20 cellular contexts compared by ENCODE assay signal in genomic region chr12:93954160-93955112, GRCh38.
DNase-seq lines count a peak whose midpoint lies in the region; ATAC-seq, FAIRE-seq and TF ChIP-seq lines count a peak whose summit lies in the region.
"Had no signal": no experiment of that assay in that cellular context is flagged by ENCODE, and none has a peak within 500 bp of the region (broad histone marks: within the 10 kb centered on the region; RNA-seq: fewer than 3 reads in every experiment).

No MANE protein-coding gene starts in this region.

- POLR2A ChIA-PET in activated CD4-positive, alpha-beta memory T cell treated with anti-CD3 and anti-CD28 coated beads for 36 hours (lab: Charles Lee) = no interaction called here

- H3K36me3 ChIP-seq in astrocyte (ENCODE audit: insufficient read depth, low read length) = no peaks in the 10 kb centered on the region
- H3K36me3 ChIP-seq in sigmoid colon = no peaks in the 10 kb centered on the region

- ATAC-seq in left cardiac atrium = peak; percentile 87 to 96
- ATAC-seq: stimulated activated naive CD8-positive, alpha-beta T cell treated with anti-CD3 and anti-CD28 coated beads, Interleukin-15, Interleukin-2, amounts not matched to agents 100 U/mL and 50 U/mL, for 24 hours had no signal

- DNase-seq in AG10803 (ENCODE audit: low read depth) (peak; percentile 78), astrocyte (ENCODE audit: low read depth) (no peak), left cardiac atrium (peak; percentile 58), sigmoid colon (peak; percentile 82), immature natural killer cell (no peak), NCI-H1105 (lab: John Stamatoyannopoulos, UW) (no peak)
- DNase-seq in stimulated activated CD4-positive, alpha-beta T cell treated with anti-CD3 and anti-CD28 coated beads, Interleukin-1b, Interleukin-23, amount 100 ng/mL, for 48 hours = no peak
- DNase-seq in activated CD4-positive, alpha-beta memory T cell treated with anti-CD3 and anti-CD28 coated beads for 36 hours = no peak
- DNase-seq: activated CD4-positive, alpha-beta memory T cell treated with anti-CD3 and anti-CD28 coated beads, Interleukin-2, amount 10 ng/mL, durations not matched to agents 7 days and 5 days; activated naive CD8-positive, alpha-beta T cell treated with anti-CD3 and anti-CD28 coated beads for 36 hours; activated T-cell treated with anti-CD3 and anti-CD28 coated beads, Interleukin-2, amount 50 U/mL, for 48 hours; Caco-2; MV-4-11; NCI-H748 treated with DMSO at 0.1 percent for 48 hours; stimulated activated naive CD8-positive, alpha-beta T cell treated with anti-CD3 and anti-CD28 coated beads, Interleukin-15, Interleukin-2, amounts not matched to agents 100 U/mL and 50 U/mL, for 24 hours had no signal

- H3K27ac ChIP-seq in astrocyte (ENCODE audit: low read depth, low read length) (no peak overlapping the region), sigmoid colon (peak overlapping the region in 1 of 4 donors; percentile 28)
- H3K27ac ChIP-seq: parathyroid adenoma had no signal

- H3K36me3 Mint-ChIP-seq in astrocyte (ENCODE audit: low read depth, unreplicated experiment) (no peaks in the 10 kb centered on the region), immature natural killer cell (peaks cover 0 to 5% (median 4%) of the 10 kb centered on the region in 3 donors)
- H3K36me3 Mint-ChIP-seq in activated CD4-positive, alpha-beta memory T cell treated with anti-CD3 and anti-CD28 coated beads for 36 hours = no peaks in the 10 kb centered on the region
- H3K36me3 Mint-ChIP-seq: activated naive CD8-positive, alpha-beta T cell treated with anti-CD3 and anti-CD28 coated beads for 36 hours had no signal

- H3K4me1 Mint-ChIP-seq in astrocyte (ENCODE audit: low read depth, unreplicated experiment) (no peaks in the 10 kb centered on the region), immature natural killer cell (peaks cover 0 to 2% of the 10 kb centered on the region in 2 donors)
- no peaks in the 10 kb centered on the region for H3K4me1 Mint-ChIP-seq in activated CD4-positive, alpha-beta memory T cell treated with anti-CD3 and anti-CD28 coated beads for 36 hours (ENCODE audit: low read depth)
- H3K4me1 Mint-ChIP-seq: central memory CD8-positive, alpha-beta T cell had no signal

- H3K27me3 Mint-ChIP-seq in astrocyte (ENCODE audit: low read depth, unreplicated experiment) (no peaks in the 10 kb centered on the region), immature natural killer cell (ENCODE audit: low read depth in 3 of 3) (peaks cover 0 to 2% (median 1%) of the 10 kb centered on the region in 3 donors)
- H3K27me3 Mint-ChIP-seq in activated CD4-positive, alpha-beta memory T cell treated with anti-CD3 and anti-CD28 coated beads for 36 hours = no peaks in the 10 kb centered on the region

- H3K27me3 ChIP-seq in astrocyte (ENCODE audit: insufficient read depth, low read length) = no peaks in the 10 kb centered on the region
- H3K27me3 ChIP-seq in sigmoid colon = no peaks in the 10 kb centered on the region

- H3K9me3 Mint-ChIP-seq in astrocyte (ENCODE audit: unreplicated experiment) = peaks cover 15% of the 10 kb centered on the region
- H3K9me3 Mint-ChIP-seq in immature natural killer cell = peaks cover 0 to 4% (median 0%) of the 10 kb centered on the region in 6 donors
- peaks cover 8% of the 10 kb centered on the region for H3K9me3 Mint-ChIP-seq in activated CD4-positive, alpha-beta memory T cell treated with anti-CD3 and anti-CD28 coated beads for 36 hours
- H3K9me3 Mint-ChIP-seq: central memory CD8-positive, alpha-beta T cell had no signal

- H3K4me2 ChIP-seq in astrocyte (ENCODE audit: low read length) = no peak overlapping the region

- no peak for TF ChIP-seq POLR2A in sigmoid colon (IDR thresholded peaks at IDR 0.05)

- H3K9me3 ChIP-seq in astrocyte (ENCODE audit: insufficient read depth, low read depth, low read length) (no peaks in the 10 kb centered on the region), sigmoid colon (no peaks in the 10 kb centered on the region)

- no peak overlapping the region for H3K9ac ChIP-seq in astrocyte (ENCODE audit: low read length)
- H3K9ac ChIP-seq: parathyroid adenoma had no signal

- WGBS in sigmoid colon, 2 donors = 75 to 83% methylated on average over 9 of the region's 9 CpGs

- H3K4me3 Mint-ChIP-seq in astrocyte (ENCODE audit: unreplicated experiment) = no peak overlapping the region
- H3K4me3 Mint-ChIP-seq in immature natural killer cell = no peak overlapping the region
- H3K4me3 Mint-ChIP-seq in activated CD4-positive, alpha-beta memory T cell treated with anti-CD3 and anti-CD28 coated beads for 36 hours = no peak overlapping the region
- H3K4me3 Mint-ChIP-seq: activated CD4-positive, alpha-beta memory T cell treated with anti-CD3 and anti-CD28 coated beads, Interleukin-2, amount 10 ng/mL, durations not matched to agents 7 days and 5 days; activated naive CD8-positive, alpha-beta T cell treated with anti-CD3 and anti-CD28 coated beads for 36 hours; central memory CD8-positive, alpha-beta T cell had no signal

- TF ChIP-seq EP300 in sigmoid colon (IDR thresholded peaks at IDR 0.05) = no peak

- H3K4me1 ChIP-seq in astrocyte (ENCODE audit: insufficient read depth, low read length) (no peaks in the 10 kb centered on the region), sigmoid colon (no peaks in the 10 kb centered on the region)
- H3K4me1 ChIP-seq: Caco-2, parathyroid adenoma had no signal

- FAIRE-seq in astrocyte (lab: Jason Lieb, UNC) = peak; percentile 50
- FAIRE-seq: islet of Langerhans, TTC549, urothelium cell line had no signal

- no peaks in the 10 kb centered on the region for H3K79me2 ChIP-seq in astrocyte (ENCODE audit: insufficient read depth, low read length)
- H3K79me2 ChIP-seq: parathyroid adenoma had no signal

- H3K27ac Mint-ChIP-seq in astrocyte (ENCODE audit: unreplicated experiment) (no peak overlapping the region), immature natural killer cell (no peak overlapping the region)
- H3K27ac Mint-ChIP-seq in activated CD4-positive, alpha-beta memory T cell treated with anti-CD3 and anti-CD28 coated beads for 36 hours = no peak overlapping the region
- H3K27ac Mint-ChIP-seq: activated CD4-positive, alpha-beta memory T cell treated with anti-CD3 and anti-CD28 coated beads, Interleukin-2, amount 10 ng/mL, durations not matched to agents 7 days and 5 days; activated naive CD8-positive, alpha-beta T cell treated with anti-CD3 and anti-CD28 coated beads for 36 hours had no signal

- H4K20me1 ChIP-seq in astrocyte (ENCODE audit: insufficient read depth, low read length) = no peaks in the 10 kb centered on the region

- no peak overlapping the region for H2AFZ ChIP-seq in astrocyte (ENCODE audit: low read depth, low read length)
- H2AFZ ChIP-seq: parathyroid adenoma had no signal

- intact Hi-C loops in left cardiac atrium (cut with DNase I) = no loop called here
- intact Hi-C loops in sigmoid colon (cut with DNase I) = no loop called here
- intact Hi-C loops in activated CD4-positive, alpha-beta memory T cell treated with anti-CD3 and anti-CD28 coated beads for 36 hours (cut with micrococcal nuclease) = no loop called here

- CTCF ChIA-PET in activated CD4-positive, alpha-beta memory T cell treated with anti-CD3 and anti-CD28 coated beads for 36 hours (lab: Charles Lee) = no interaction called here

- no peak overlapping the region for H3K4me3 ChIP-seq in AG10803 (ENCODE audit: low read length)
- no peak overlapping the region for H3K4me3 ChIP-seq in astrocyte (ENCODE audit: insufficient read depth, low read depth, low read length)
- no peak overlapping the region for H3K4me3 ChIP-seq in sigmoid colon

- TF ChIP-seq CTCF in AG10803 (conservative IDR thresholded peaks at IDR 0.05; ENCODE audit: low read length) = no peak
- no peak for TF ChIP-seq CTCF in astrocyte (IDR thresholded peaks at IDR 0.05; ENCODE audit: insufficient read depth, low read depth, low read length)
- no peak for TF ChIP-seq CTCF in sigmoid colon (IDR thresholded peaks at IDR 0.05)

Comparison
In these comparisons a context has a peak if more than half of its experiments do, and no peak if none do; other contexts are left out.
1. DNase-seq: peak in AG10803 (single experiment), left cardiac atrium (single experiment) and sigmoid colon (single experiment); none in astrocyte (single experiment), immature natural killer cell (0 of 3), stimulated activated CD4-positive, alpha-beta T cell treated with anti-CD3 and anti-CD28 coated beads, Interleukin-1b, Interleukin-23, amount 100 ng/mL, for 48 hours (single experiment), activated CD4-positive, alpha-beta memory T cell treated with anti-CD3 and anti-CD28 coated beads for 36 hours (single experiment) and NCI-H1105 (single experiment).